9 cellular contexts compared by ENCODE assay signal in genomic region chr6:108872001-108872974, GRCh38. TPM values are rescaled to one million over a fixed set of nuclear protein-coding genes. Genes with fewer than 3 reads are reported as not detected.
A peak's percentile ranks its signal among the peaks of the same experiment; 100 is the strongest.
DNase-seq lines count a peak whose midpoint lies in the region; ATAC-seq and TF ChIP-seq lines count a peak whose summit lies in the region.
"Had no signal": no experiment of that assay in that cellular context is flagged by ENCODE, and none has a peak within 500 bp of the region (broad histone marks: within the 10 kb centered on the region; RNA-seq: fewer than 3 reads in every experiment).

No MANE protein-coding gene starts in this region.

- no peak overlapping the region for H3K4me3 Mint-ChIP-seq in activated CD8-positive, alpha-beta T cell treated with anti-CD3 and anti-CD28 coated beads for 36 hours

- H3K27me3 ChIP-seq in left lung = no peaks in the 10 kb centered on the region

- CTCF ChIA-PET in activated CD8-positive, alpha-beta T cell treated with anti-CD3 and anti-CD28 coated beads for 36 hours (lab: Charles Lee) = interaction anchor here (0.8 to 5.5 kb wide), 5 partner anchors 11 to 330 kb away, joined by 3 to 22 read pairs (median 5); no protein-coding TSS in a partner anchor

- no peak for TF ChIP-seq CTCF in AG10803 (conservative IDR thresholded peaks at IDR 0.05; ENCODE audit: low read length)
- TF ChIP-seq CTCF in activated CD8-positive, alpha-beta T cell treated with anti-CD3 and anti-CD28 coated beads for 36 hours (IDR thresholded peaks at IDR 0.05) = no peak
- no peak for TF ChIP-seq CTCF in left lung (IDR thresholded peaks at IDR 0.05)

- peak; percentile 15 for DNase-seq in AG10803 (ENCODE audit: low read depth)
- DNase-seq in G401 (ENCODE audit: low spot score) = peak; percentile 31
- DNase-seq in activated CD8-positive, alpha-beta T cell treated with anti-CD3 and anti-CD28 coated beads for 36 hours = peak; percentile 58
- DNase-seq in left lung = no peak
- DNase-seq in GM03348 (ENCODE audit: low spot score) = no peak
- no peak for DNase-seq in T1000 (lab: John Stamatoyannopoulos, UW)
- no peak for DNase-seq in AG08395 (ENCODE audit: low spot score)
- DNase-seq: WERI-Rb-1 had no signal

- in situ Hi-C loops in G401 (cut with HindIII; ENCODE audit: low sequenced_read_pairs) = no loop called here

- peaks cover 13% of the 10 kb centered on the region for H3K36me3 Mint-ChIP-seq in activated CD8-positive, alpha-beta T cell treated with anti-CD3 and anti-CD28 coated beads for 36 hours (ENCODE audit: low read depth)

- ATAC-seq in activated CD8-positive, alpha-beta T cell treated with anti-CD3 and anti-CD28 coated beads for 36 hours = peak; percentile 28
- ATAC-seq in left lung = peak; percentile 24
- ATAC-seq in HG02623 (IDR thresholded peaks at IDR 0.05; ENCODE audit: unreplicated experiment) = no peak

- H3K27ac ChIP-seq in left lung = peak overlapping the region in 1 of 2 donors; percentile 29
- H3K27ac ChIP-seq: WERI-Rb-1 had no signal

- peaks cover 0 to 15% of the 10 kb centered on the region in 2 donors for H3K36me3 ChIP-seq in left lung
- H3K36me3 ChIP-seq: WERI-Rb-1 had no signal

- POLR2A ChIA-PET in activated CD8-positive, alpha-beta T cell treated with anti-CD3 and anti-CD28 coated beads for 36 hours (lab: Charles Lee) = interaction anchor here (0.8 to 1.0 kb wide), 3 partner anchors 21 to 67 kb away, joined by 3 to 4 read pairs (median 3); no protein-coding TSS in a partner anchor

- H3K4me3 ChIP-seq in AG10803 (ENCODE audit: low read length) (no peak overlapping the region), left lung (no peak overlapping the region)

- H3K9me3 Mint-ChIP-seq in activated CD8-positive, alpha-beta T cell treated with anti-CD3 and anti-CD28 coated beads for 36 hours = no peaks in the 10 kb centered on the region

- peaks cover 46% of the 10 kb centered on the region for H3K4me1 Mint-ChIP-seq in activated CD8-positive, alpha-beta T cell treated with anti-CD3 and anti-CD28 coated beads for 36 hours (ENCODE audit: low read depth)

- H3K27ac Mint-ChIP-seq in activated CD8-positive, alpha-beta T cell treated with anti-CD3 and anti-CD28 coated beads for 36 hours = peak overlapping the region; percentile 93

- intact Hi-C loops in activated CD8-positive, alpha-beta T cell treated with anti-CD3 and anti-CD28 coated beads for 36 hours (cut with micrococcal nuclease) = no loop called here
- intact Hi-C loops in left lung (cut with DNase I) = no loop called here

- no peaks in the 10 kb centered on the region for H3K27me3 Mint-ChIP-seq in activated CD8-positive, alpha-beta T cell treated with anti-CD3 and anti-CD28 coated beads for 36 hours

- no peaks in the 10 kb centered on the region for H3K9me3 ChIP-seq in left lung

- H3K4me1 ChIP-seq in left lung = peaks cover 0 to 36% of the 10 kb centered on the region in 2 donors

RNA-seq across cellular contexts. Expression of gene ARMC2, which starts 24.1 kb away (rescaled TPM):
- 0.54 and 2.5 TPM in 2 replicates for total RNA-seq in G401 (2014; rRNA removed; shearing (Covaris generic))
- 1 to 10 TPM; 2.7 to 4.6 TPM for total RNA-seq in activated CD8-positive, alpha-beta T cell treated with anti-CD3 and anti-CD28 coated beads for 36 hours
- 1 to 10 TPM; 7.8 to 8.0 TPM for total RNA-seq in left lung

Comparison
In these comparisons a context has a peak if more than half of its experiments do, and no peak if none do; other contexts are left out.
1. DNase-seq: peak in AG10803 (single experiment), G401 (single experiment) and activated CD8-positive, alpha-beta T cell treated with anti-CD3 and anti-CD28 coated beads for 36 hours (single experiment); none in left lung (0 of 2), GM03348 (single experiment), T1000 (single experiment) and AG08395 (single experiment).